In genomic region chr20:47205577-47206123, GRCh38 we compare ENCODE assay signal across 9 cellular contexts.
DNase-seq lines count a peak whose midpoint lies in the region; ATAC-seq and TF ChIP-seq lines count a peak whose summit lies in the region.
"Had no signal": no experiment of that assay in that cellular context is flagged by ENCODE, and none has a peak within 500 bp of the region (broad histone marks: within the 10 kb centered on the region; RNA-seq: fewer than 3 reads in every experiment).

No MANE protein-coding gene starts in this region.

- no peak overlapping the region for H3K27ac ChIP-seq in psoas muscle

- no peaks in the 10 kb centered on the region for H3K4me1 ChIP-seq in psoas muscle

- TF ChIP-seq CTCF in CD14-positive monocyte (IDR thresholded peaks at IDR 0.05): peak; percentile 87
- TF ChIP-seq CTCF in psoas muscle (IDR thresholded peaks at IDR 0.05): peak; percentile 98

- H3K27me3 Mint-ChIP-seq in CD14-positive monocyte (ENCODE audit: low read depth in 3 of 3): peaks cover 0 to 10% (median 2%) of the 10 kb centered on the region in 3 donors
- H3K27me3 Mint-ChIP-seq: IgD-negative memory B cell had no signal

- WGBS in psoas muscle, 3 donors: 18 to 25% (median 24%) methylated on average over 9 of the region's 9 CpGs

- H3K27ac Mint-ChIP-seq in CD14-positive monocyte: no peak overlapping the region
- H3K27ac Mint-ChIP-seq: IgD-negative memory B cell had no signal

- H3K4me3 ChIP-seq in psoas muscle: no peak overlapping the region

- peaks cover 23% of the 10 kb centered on the region in 2 donors for H3K36me3 Mint-ChIP-seq in CD14-positive monocyte

- DNase-seq in CD14-positive monocyte (ENCODE audit: low spot score) (peak; percentile 68), NCI-H2196 treated with DMSO at 0.1 percent for 48 hours (lab: John Stamatoyannopoulos, UW; ENCODE audit: unreplicated experiment) (peak; percentile 40), germinal center (ENCODE audit: low spot score) (peak; percentile 36), psoas muscle (peak; percentile 63 to 85), midbrain (lab: John Stamatoyannopoulos, UW) (no peak)
- DNase-seq in activated CD8-positive, alpha-beta memory T cell treated with anti-CD3 and anti-CD28 coated beads, Interleukin-2, amount 50 U/mL, for 4 hours: peak; percentile 65

- ATAC-seq in GM21529 (IDR thresholded peaks at IDR 0.05; ENCODE audit: unreplicated experiment) (peak; percentile 49), psoas muscle (peak; percentile 92 to 94 (median 94)), HG02973 (IDR thresholded peaks at IDR 0.05; ENCODE audit: unreplicated experiment) (no peak)

- no peaks in the 10 kb centered on the region for H3K9me3 ChIP-seq in psoas muscle

- intact Hi-C loops in CD14-positive monocyte (cut with micrococcal nuclease): no loop called here
- intact Hi-C loops in psoas muscle (cut with DNase I): loop anchor here in 1 of 2 donors (2.0 to 5.0 kb wide), 2 partner anchors 57 to 179 kb away; no protein-coding TSS in a partner anchor

- H3K36me3 ChIP-seq in psoas muscle (ENCODE audit: insufficient read depth in 1 of 2, low read depth in 1 of 2): peaks cover 5 to 28% of the 10 kb centered on the region in 2 donors

- H3K4me1 Mint-ChIP-seq in CD14-positive monocyte: peaks cover 5% of the 10 kb centered on the region

- peaks cover 2 to 14% (median 4%) of the 10 kb centered on the region in 7 donors for H3K9me3 Mint-ChIP-seq in CD14-positive monocyte
- H3K9me3 Mint-ChIP-seq: IgD-negative memory B cell had no signal

- H3K27me3 ChIP-seq in psoas muscle (ENCODE audit: insufficient read depth in 3 of 3, low read length in 2 of 3): no peaks in the 10 kb centered on the region

- no peak overlapping the region for H3K4me3 Mint-ChIP-seq in CD14-positive monocyte
- H3K4me3 Mint-ChIP-seq: IgD-negative memory B cell had no signal
